Comparison of ENCODE assay signal across 35 cellular contexts in the genomic region with DNA sequence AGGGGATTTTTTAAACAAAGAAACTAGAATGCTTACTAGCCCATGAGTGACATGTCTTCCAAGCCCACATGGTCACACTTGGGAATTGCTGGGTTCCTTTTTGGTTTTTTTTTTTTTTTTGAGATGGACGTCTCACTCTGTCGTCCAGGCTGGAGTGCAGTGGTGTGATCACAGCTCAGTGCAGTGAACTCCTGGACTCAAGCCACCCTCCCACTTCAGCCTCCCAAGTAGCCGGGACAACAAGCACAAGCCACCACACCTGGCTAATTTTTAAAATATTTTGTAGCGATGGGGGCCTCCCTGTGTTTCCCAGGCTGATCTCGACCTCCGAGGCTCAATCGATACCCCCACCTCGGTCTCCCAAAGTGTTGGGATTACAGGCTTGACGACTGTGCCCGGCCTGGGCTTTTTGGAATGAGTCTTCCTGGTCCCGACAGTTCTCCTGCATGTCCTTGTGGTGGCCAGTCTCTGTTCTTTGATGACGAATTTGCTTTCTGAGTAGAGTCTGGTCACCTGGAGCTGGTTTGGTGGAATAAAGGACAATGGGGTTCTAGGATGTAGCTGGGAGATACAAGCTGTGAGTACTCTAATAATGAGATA.
DNase-seq lines count a peak whose midpoint lies in the region; ATAC-seq, FAIRE-seq and TF ChIP-seq lines count a peak whose summit lies in the region.
"Had no signal": no experiment of that assay in that cellular context is flagged by ENCODE, and none has a peak within 500 bp of the region (broad histone marks: within the 10 kb centered on the region; RNA-seq: fewer than 3 reads in every experiment).

No MANE protein-coding gene starts in this region.

- no peaks in the 10 kb centered on the region for H3K79me2 ChIP-seq in PC-3 (ENCODE audit: low read length)

- peaks cover 0 to 13% (median 0%) of the 10 kb centered on the region in 9 donors for H3K36me3 ChIP-seq in heart right ventricle
- 0 out of 2 replicates have a peak, but pooled peaks cover 5% of the 10 kb centered on the region for H3K36me3 ChIP-seq in PC-3 (ENCODE audit: low read depth, low read length)
- H3K36me3 ChIP-seq in kidney (ENCODE audit: control insufficient read depth in 1 of 2, insufficient read depth in 2 of 2, low read length in 2 of 2) = peaks cover 0 to 2% of the 10 kb centered on the region in 2 donors
- H3K36me3 ChIP-seq: breast epithelium, ovary had no signal

- CTCF ChIA-PET in PC-3 (lab: Charles Lee) = no interaction called here

- H3K27me3 ChIP-seq in heart right ventricle (no peaks in the 10 kb centered on the region), PC-3 (ENCODE audit: low read length) (no peaks in the 10 kb centered on the region)
- H3K27me3 ChIP-seq: breast epithelium, gastroesophageal sphincter, ovary had no signal

- peak overlapping the region; percentile 50 for H3K27ac Mint-ChIP-seq in type B pancreatic cell
- H3K27ac Mint-ChIP-seq: activated CD8-positive, alpha-beta T cell treated with anti-CD3 and anti-CD28 coated beads for 36 hours; activated T-helper 1 cell treated with anti-CD3 and anti-CD28 coated beads, Interleukin-12 subunit alpha, Interleukin-12 subunit beta, Interleukin-2, Interleukin-4 antibody, amounts not matched to agents 30 ng/mL and 10 ng/mL and 1 ng/mL, durations not matched to agents 14 hours and 24 hours and 36 hours had no signal

- no peak overlapping the region for H2AFZ ChIP-seq in PC-3 (ENCODE audit: low read length)

- TSS peak; percentile 49 for BruUV-seq in PC-3 (replicated peaks; lab: Mats Ljungman, UMichigan)

- POLR2A ChIA-PET in PC-3 (lab: Charles Lee; ENCODE audit: unreplicated experiment) = no interaction called here

- no peaks in the 10 kb centered on the region for H3F3A ChIP-seq in PC-3 (ENCODE audit: low read length, unreplicated experiment)

- H3K4me2 ChIP-seq in PC-3 (ENCODE audit: low read length) = no peak overlapping the region
- H3K4me2 ChIP-seq: A549, smooth muscle cell had no signal

- no peaks in the 10 kb centered on the region for H3K9me3 Mint-ChIP-seq in type B pancreatic cell
- H3K9me3 Mint-ChIP-seq: activated CD8-positive, alpha-beta T cell treated with anti-CD3 and anti-CD28 coated beads for 36 hours; activated T-helper 1 cell treated with anti-CD3 and anti-CD28 coated beads, Interleukin-12 subunit alpha, Interleukin-12 subunit beta, Interleukin-2, Interleukin-4 antibody, amounts not matched to agents 30 ng/mL and 10 ng/mL and 1 ng/mL, durations not matched to agents 14 hours and 24 hours and 36 hours had no signal

- H3K36me3 Mint-ChIP-seq in type B pancreatic cell = peaks cover 15% of the 10 kb centered on the region

- H3K4me3 ChIP-seq in heart right ventricle = no peak overlapping the region
- H3K4me3 ChIP-seq in PC-3 (ENCODE audit: low read length) = no peak overlapping the region
- H3K4me3 ChIP-seq in kidney (ENCODE audit: low read length in 2 of 2) = no peak overlapping the region
- H3K4me3 ChIP-seq: A549, breast epithelium, gastroesophageal sphincter, GM12878, ovary, SK-N-MC, smooth muscle cell had no signal

- H3K9me3 ChIP-seq in heart right ventricle (no peaks in the 10 kb centered on the region), PC-3 (ENCODE audit: low read length) (no peaks in the 10 kb centered on the region), kidney (ENCODE audit: control insufficient read depth in 1 of 2, low read length in 2 of 2) (no peaks in the 10 kb centered on the region)
- H3K9me3 ChIP-seq: A549, breast epithelium, gastroesophageal sphincter, ovary had no signal

- H3K4me3 Mint-ChIP-seq in type B pancreatic cell = no peak overlapping the region
- H3K4me3 Mint-ChIP-seq: activated CD8-positive, alpha-beta T cell treated with anti-CD3 and anti-CD28 coated beads for 36 hours; activated T-helper 1 cell treated with anti-CD3 and anti-CD28 coated beads, Interleukin-12 subunit alpha, Interleukin-12 subunit beta, Interleukin-2, Interleukin-4 antibody, amounts not matched to agents 30 ng/mL and 10 ng/mL and 1 ng/mL, durations not matched to agents 14 hours and 24 hours and 36 hours; CD8-positive, alpha-beta memory T cell had no signal

- no peaks in the 10 kb centered on the region for H3K9me2 ChIP-seq in PC-3 (replicated peaks; ENCODE audit: low read length)

- DNase-seq in Right ventricle myocardium inferior (ENCODE audit: missing footprints) = peak; percentile 50
- DNase-seq in heart right ventricle = no peak
- no peak for DNase-seq in PC-3
- peak; percentile 21 for DNase-seq in kidney
- no peak for DNase-seq in type B pancreatic cell (ENCODE audit: extremely low spot score, unreplicated experiment)
- DNase-seq in SIG-M5 (lab: John Stamatoyannopoulos, UW) = no peak
- no peak for DNase-seq in NCI-H82 treated with DMSO at 0.1 percent for 48 hours (lab: John Stamatoyannopoulos, UW; ENCODE audit: unreplicated experiment)
- DNase-seq in NCI-H1930 (lab: John Stamatoyannopoulos, UW) = no peak
- DNase-seq: activated CD4-positive, alpha-beta T cell treated with anti-CD3 and anti-CD28 coated beads for 1 hour; activated CD8-positive, alpha-beta memory T cell treated with anti-CD3 and anti-CD28 coated beads, Interleukin-2, amount 50 U/mL, for 48 hours; activated CD8-positive, alpha-beta T cell treated with anti-CD3 and anti-CD28 coated beads for 36 hours; activated naive CD4-positive, alpha-beta T cell treated with anti-CD3 and anti-CD28 coated beads, Interleukin-2, amount 50 U/mL, for 16 hours; amygdala; CD8-positive, alpha-beta memory T cell; effector CD4-positive, alpha-beta T cell; H7; hippocampal formation; left colon; NCI-H2081; NCI-H2227 treated with DMSO at 0.1 percent for 48 hours; NCI-H526; retina; RPMI8226; stimulated activated CD4-positive, alpha-beta T cell treated with anti-CD3 and anti-CD28 coated beads, Interleukin-1b, Interleukin-23, amount 100 ng/mL, for 48 hours; stimulated activated naive CD8-positive, alpha-beta T cell treated with anti-CD3 and anti-CD28 coated beads, Interleukin-15, Interleukin-2, amounts not matched to agents 100 U/mL and 50 U/mL, for 24 hours had no signal

- TF ChIP-seq CTCF in heart right ventricle (IDR thresholded peaks at IDR 0.05) (no peak), PC-3 (conservative IDR thresholded peaks at IDR 0.05; ENCODE audit: low read depth, low read length) (no peak), kidney (IDR thresholded peaks at IDR 0.05; ENCODE audit: borderline replicate concordance, extremely low read depth, insufficient read depth) (no peak), type B pancreatic cell (conservative IDR thresholded peaks at IDR 0.05) (no peak)

- H3K4me1 ChIP-seq in heart right ventricle = peaks cover 0 to 23% (median 11%) of the 10 kb centered on the region in 9 donors
- peaks cover 14% of the 10 kb centered on the region for H3K4me1 ChIP-seq in PC-3 (ENCODE audit: insufficient read depth, low read length)
- H3K4me1 ChIP-seq in kidney (ENCODE audit: control insufficient read depth in 1 of 2, insufficient read depth in 1 of 2, low read depth in 1 of 2, low read length in 2 of 2) = no peaks in the 10 kb centered on the region
- H3K4me1 ChIP-seq: A549, breast epithelium had no signal

- H3K4me1 Mint-ChIP-seq in type B pancreatic cell (ENCODE audit: unreplicated experiment) = no peaks in the 10 kb centered on the region

- H3K27ac ChIP-seq in heart right ventricle = no peak overlapping the region
- peak overlapping the region; percentile 54 for H3K27ac ChIP-seq in PC-3 (ENCODE audit: low read length)
- H3K27ac ChIP-seq in kidney (ENCODE audit: low read depth in 2 of 2, low read length in 2 of 2) = no peak overlapping the region
- H3K27ac ChIP-seq: A549, breast epithelium, gastroesophageal sphincter, HL-60, ovary, SK-N-MC had no signal

- ATAC-seq in Right ventricle myocardium inferior (no peak), heart right ventricle (no peak), PC-3 (no peak)
- ATAC-seq: A549; activated CD8-positive, alpha-beta T cell treated with anti-CD3 and anti-CD28 coated beads for 36 hours; GM12878; left colon; stimulated activated naive CD8-positive, alpha-beta T cell treated with anti-CD3 and anti-CD28 coated beads, Interleukin-15, Interleukin-2, amounts not matched to agents 100 U/mL and 50 U/mL, for 24 hours had no signal

- H3K27me3 Mint-ChIP-seq in type B pancreatic cell = no peaks in the 10 kb centered on the region
- H3K27me3 Mint-ChIP-seq: activated CD8-positive, alpha-beta T cell treated with anti-CD3 and anti-CD28 coated beads for 36 hours; CD8-positive, alpha-beta memory T cell had no signal

- no peaks in the 10 kb centered on the region for H4K20me1 ChIP-seq in PC-3 (ENCODE audit: low read length)

- no peak overlapping the region for H3K9ac ChIP-seq in PC-3 (ENCODE audit: low read length)
- no peak overlapping the region for H3K9ac ChIP-seq in kidney (ENCODE audit: low read length in 2 of 2)

- 87 to 91% methylated on average over 12 of the region's 12 CpGs for WGBS in heart right ventricle, 2 donors

- no peak for FAIRE-seq in kidney (lab: Jason Lieb, UNC)
- FAIRE-seq: A549, colon, GM12878 had no signal

- intact Hi-C loops in Right ventricle myocardium inferior (cut with DNase I) = no loop called here
- intact Hi-C loops in heart right ventricle (cut with DNase I) = no loop called here
- intact Hi-C loops in PC-3 (cut with micrococcal nuclease) = no loop called here
- intact Hi-C loops in kidney (cut with DNase I) = no loop called here

Comparison
In these comparisons a context has a peak if more than half of its experiments do, and no peak if none do; other contexts are left out.
1. DNase-seq: peak in Right ventricle myocardium inferior (single experiment) and kidney (single experiment); none in heart right ventricle (0 of 2), PC-3 (single experiment), type B pancreatic cell (single experiment), SIG-M5 (single experiment), NCI-H82 treated with DMSO at 0.1 percent for 48 hours (single experiment) and NCI-H1930 (0 of 2).